ENCODE assay signal across 1 cellular context in genomic region chr12:132502882-132503193, GRCh38.
TF ChIP-seq lines count a peak whose summit lies in the region.

No MANE protein-coding gene starts in this region.

TF ChIP-seq in HEK293, 187 proteins besides CTCF, POLR2A, EP300 and RAD21:
- TF ChIP-seq ZNF18 (tag by site-specific recombination; IDR thresholded peaks at IDR 0.05) (peak; percentile 41; the same call in 1 of the 2 replicates), PRDM4 (tag by site-specific recombination; IDR thresholded peaks at IDR 0.05) (no peak), SP2 (tag by site-specific recombination; IDR thresholded peaks at IDR 0.05) (peak; percentile 18; the same call in 1 of the 2 replicates), ZNF114 (tag by site-specific recombination; IDR thresholded peaks at IDR 0.05) (no peak), ZNF19 (tag by site-specific recombination; IDR thresholded peaks at IDR 0.05; ENCODE audit: low read depth) (no peak), KLF9 (tag by site-specific recombination; IDR thresholded peaks at IDR 0.05; ENCODE audit: low read depth) (peak; percentile 57; the same call in 1 of the 2 replicates), HOXA7 (CRISPR knock-in tag; IDR thresholded peaks at IDR 0.05; ENCODE audit: borderline replicate concordance) (no peak), ZNF292 (tag by site-specific recombination; IDR thresholded peaks at IDR 0.05; ENCODE audit: borderline replicate concordance, low read depth) (no peak), ZNF350 (tag by site-specific recombination; IDR thresholded peaks at IDR 0.05) (no peak), ZBTB20 (tag by site-specific recombination; IDR thresholded peaks at IDR 0.05) (no peak), KLF1 (tag by site-specific recombination; IDR thresholded peaks at IDR 0.05) (peak; percentile 81)
- TF ChIP-seq, protein P1, sequence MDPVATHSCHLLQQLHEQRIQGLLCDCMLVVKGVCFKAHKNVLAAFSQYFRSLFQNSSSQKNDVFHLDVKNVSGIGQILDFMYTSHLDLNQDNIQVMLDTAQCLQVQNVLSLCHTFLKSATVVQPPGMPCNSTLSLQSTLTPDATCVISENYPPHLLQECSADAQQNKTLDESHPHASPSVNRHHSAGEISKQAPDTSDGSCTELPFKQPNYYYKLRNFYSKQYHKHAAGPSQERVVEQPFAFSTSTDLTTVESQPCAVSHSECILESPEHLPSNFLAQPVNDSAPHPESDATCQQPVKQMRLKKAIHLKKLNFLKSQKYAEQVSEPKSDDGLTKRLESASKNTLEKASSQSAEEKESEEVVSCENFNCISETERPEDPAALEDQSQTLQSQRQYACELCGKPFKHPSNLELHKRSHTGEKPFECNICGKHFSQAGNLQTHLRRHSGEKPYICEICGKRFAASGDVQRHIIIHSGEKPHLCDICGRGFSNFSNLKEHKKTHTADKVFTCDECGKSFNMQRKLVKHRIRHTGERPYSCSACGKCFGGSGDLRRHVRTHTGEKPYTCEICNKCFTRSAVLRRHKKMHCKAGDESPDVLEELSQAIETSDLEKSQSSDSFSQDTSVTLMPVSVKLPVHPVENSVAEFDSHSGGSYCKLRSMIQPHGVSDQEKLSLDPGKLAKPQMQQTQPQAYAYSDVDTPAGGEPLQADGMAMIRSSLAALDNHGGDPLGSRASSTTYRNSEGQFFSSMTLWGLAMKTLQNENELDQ (tag by site-specific recombination; IDR thresholded peaks at IDR 0.05; ENCODE audit: low read depth), result no peak
